9 cellular contexts compared by ENCODE assay signal in genomic region chr14:106318700-106319099, GRCh38.
DNase-seq lines count a peak whose midpoint lies in the region; FAIRE-seq and TF ChIP-seq lines count a peak whose summit lies in the region.
"Had no signal": no experiment of that assay in that cellular context is flagged by ENCODE, and none has a peak within 500 bp of the region (broad histone marks: within the 10 kb centered on the region; RNA-seq: fewer than 3 reads in every experiment).

No MANE protein-coding gene starts in this region.

- no peak for FAIRE-seq in GM12891 (lab: Jason Lieb, UNC)

- H3K27ac Mint-ChIP-seq in T-helper 2 cell treated with Interferon-gamma antibody and Interleukin-4, amounts not matched to agents 5 μg/mL and 100 μg/mL, for 36 hours: no peak overlapping the region
- H3K27ac Mint-ChIP-seq in activated naive CD4-positive, alpha-beta T cell treated with anti-CD3 and anti-CD28 coated beads for 36 hours: no peak overlapping the region
- no peak overlapping the region for H3K27ac Mint-ChIP-seq in progenitor cell of endocrine pancreas

- CTCF ChIA-PET in activated naive CD4-positive, alpha-beta T cell treated with anti-CD3 and anti-CD28 coated beads for 36 hours (lab: Charles Lee): interaction anchor here (0.7 to 3.8 kb wide), 7 partner anchors 9 to 99 kb away, joined by 3 to 23 read pairs (median 5); no protein-coding TSS in a partner anchor

- H3K9me3 Mint-ChIP-seq in T-helper 2 cell treated with Interferon-gamma antibody and Interleukin-4, amounts not matched to agents 5 μg/mL and 100 μg/mL, for 36 hours: no peaks in the 10 kb centered on the region
- H3K9me3 Mint-ChIP-seq in activated naive CD4-positive, alpha-beta T cell treated with anti-CD3 and anti-CD28 coated beads for 36 hours: no peaks in the 10 kb centered on the region
- peaks cover 74% of the 10 kb centered on the region for H3K9me3 Mint-ChIP-seq in progenitor cell of endocrine pancreas (ENCODE audit: low read depth)

- no peaks in the 10 kb centered on the region for H3K36me3 Mint-ChIP-seq in T-helper 2 cell treated with Interferon-gamma antibody and Interleukin-4, amounts not matched to agents 5 μg/mL and 100 μg/mL, for 36 hours (ENCODE audit: low read depth)
- no peaks in the 10 kb centered on the region for H3K36me3 Mint-ChIP-seq in activated naive CD4-positive, alpha-beta T cell treated with anti-CD3 and anti-CD28 coated beads for 36 hours (ENCODE audit: low read depth)
- H3K36me3 Mint-ChIP-seq in progenitor cell of endocrine pancreas (ENCODE audit: insufficient read depth): peaks cover 4% of the 10 kb centered on the region

- no peak for TF ChIP-seq CTCF in progenitor cell of endocrine pancreas (IDR thresholded peaks at IDR 0.05; ENCODE audit: unreplicated experiment)

- intact Hi-C loops in activated naive CD4-positive, alpha-beta T cell treated with anti-CD3 and anti-CD28 coated beads for 36 hours (cut with micrococcal nuclease): loop anchor here (1.0 to 5.0 kb wide), 2 partner anchors 9 to 41 kb away; no protein-coding TSS in a partner anchor
- intact Hi-C loops in cardiac septum (cut with DNase I): no loop called here

- no peak for TF ChIP-seq POLR2A in GM12891 (IDR thresholded peaks at IDR 0.05; ENCODE audit: low read depth, low read length)

- peaks cover 7% of the 10 kb centered on the region for H3K27me3 Mint-ChIP-seq in T-helper 2 cell treated with Interferon-gamma antibody and Interleukin-4, amounts not matched to agents 5 μg/mL and 100 μg/mL, for 36 hours (ENCODE audit: low read depth)
- peaks cover 3% of the 10 kb centered on the region for H3K27me3 Mint-ChIP-seq in activated naive CD4-positive, alpha-beta T cell treated with anti-CD3 and anti-CD28 coated beads for 36 hours (ENCODE audit: low read depth)
- H3K27me3 Mint-ChIP-seq in progenitor cell of endocrine pancreas: no peaks in the 10 kb centered on the region

- H3K4me3 Mint-ChIP-seq in T-helper 2 cell treated with Interferon-gamma antibody and Interleukin-4, amounts not matched to agents 5 μg/mL and 100 μg/mL, for 36 hours: no peak overlapping the region
- no peak overlapping the region for H3K4me3 Mint-ChIP-seq in activated naive CD4-positive, alpha-beta T cell treated with anti-CD3 and anti-CD28 coated beads for 36 hours
- H3K4me3 Mint-ChIP-seq in progenitor cell of endocrine pancreas (ENCODE audit: low read depth): no peak overlapping the region

- peak; percentile 56 for DNase-seq in GM12891 (ENCODE audit: insufficient read length, low spot score)
- DNase-seq in T-helper 2 cell treated with Interferon-gamma antibody and Interleukin-4, amounts not matched to agents 5 μg/mL and 100 μg/mL, for 36 hours (ENCODE audit: low spot score): peak; percentile 35
- DNase-seq in activated naive CD4-positive, alpha-beta T cell treated with anti-CD3 and anti-CD28 coated beads for 36 hours: peak; percentile 81
- peak in 2 of 3 donors; percentile 26 to 46 for DNase-seq in stimulated activated CD4-positive, alpha-beta T cell treated with anti-CD3 and anti-CD28 coated beads, TNF-alpha, amount 100 ng/mL, for 1 hour (ENCODE audit: low read depth in 3 of 3, low spot score in 1 of 3)
- DNase-seq in progenitor cell of endocrine pancreas (ENCODE audit: low spot score, unreplicated experiment): no peak
- DNase-seq in NCI-H510A (lab: John Stamatoyannopoulos, UW): no peak
- no peak for DNase-seq in hypothalamus (lab: John Stamatoyannopoulos, UW)
- no peak for DNase-seq in cardiac septum (ENCODE audit: low spot score)
- DNase-seq: MM.1S had no signal

- H3K4me1 Mint-ChIP-seq in T-helper 2 cell treated with Interferon-gamma antibody and Interleukin-4, amounts not matched to agents 5 μg/mL and 100 μg/mL, for 36 hours (ENCODE audit: low read depth): no peaks in the 10 kb centered on the region
- H3K4me1 Mint-ChIP-seq in activated naive CD4-positive, alpha-beta T cell treated with anti-CD3 and anti-CD28 coated beads for 36 hours (ENCODE audit: low read depth): no peaks in the 10 kb centered on the region
- no peaks in the 10 kb centered on the region for H3K4me1 Mint-ChIP-seq in progenitor cell of endocrine pancreas (ENCODE audit: low read depth)

TF ChIP-seq in GM12891, 5 proteins besides CTCF, POLR2A, EP300 and RAD21:
- TF ChIP-seq PAX5 (IDR thresholded peaks at IDR 0.05; ENCODE audit: insufficient read depth, low read length, severe bottlenecking) (no peak), POLR2AphosphoS5 (IDR thresholded peaks at IDR 0.05; ENCODE audit: low read depth, low read length) (no peak), POU2F2 (IDR thresholded peaks at IDR 0.05; ENCODE audit: low read depth, low read length) (no peak), SPI1 (IDR thresholded peaks at IDR 0.05; ENCODE audit: low read depth, low read length) (no peak), TAF1 (IDR thresholded peaks at IDR 0.05; ENCODE audit: low read depth, low read length) (no peak)

Comparison
In these comparisons a context has a peak if more than half of its experiments do, and no peak if none do; other contexts are left out.
1. DNase-seq: peak in GM12891 (single experiment), T-helper 2 cell treated with Interferon-gamma antibody and Interleukin-4, amounts not matched to agents 5 μg/mL and 100 μg/mL, for 36 hours (single experiment), activated naive CD4-positive, alpha-beta T cell treated with anti-CD3 and anti-CD28 coated beads for 36 hours (single experiment) and stimulated activated CD4-positive, alpha-beta T cell treated with anti-CD3 and anti-CD28 coated beads, TNF-alpha, amount 100 ng/mL, for 1 hour (2 of 3); none in progenitor cell of endocrine pancreas (single experiment), NCI-H510A (single experiment), hypothalamus (0 of 51) and cardiac septum (single experiment).